10 cellular contexts compared by ENCODE assay signal in genomic region chr20:32050851-32051556, GRCh38. TPM values are rescaled to one million over a fixed set of nuclear protein-coding genes. Genes with fewer than 3 reads are reported as not detected.
DNase-seq lines count a peak whose midpoint lies in the region; ATAC-seq and TF ChIP-seq lines count a peak whose summit lies in the region.
"Had no signal": no experiment of that assay in that cellular context is flagged by ENCODE, and none has a peak within 500 bp of the region (broad histone marks: within the 10 kb centered on the region; RNA-seq: fewer than 3 reads in every experiment).

No MANE protein-coding gene starts in this region.

- H3K4me3 Mint-ChIP-seq in CD4-positive, alpha-beta T cell: peak overlapping the region; percentile 56
- peak overlapping the region; percentile 71 to 80 for H3K4me3 Mint-ChIP-seq in effector memory CD8-positive, alpha-beta T cell

- no peak for TF ChIP-seq CTCF in CD4-positive, alpha-beta T cell (IDR thresholded peaks at IDR 0.05)

- POLR2A ChIA-PET in CD4-positive, alpha-beta T cell (lab: Charles Lee): no interaction called here

- H3K27me3 ChIP-seq in CD4-positive, alpha-beta T cell (ENCODE audit: control insufficient read depth, insufficient read depth, low read length): peaks cover 50% of the 10 kb centered on the region
- peaks cover 24% of the 10 kb centered on the region for H3K27me3 ChIP-seq in muscle layer of duodenum (ENCODE audit: low read depth, low read length)

- no peak overlapping the region for H3K4me3 ChIP-seq in muscle layer of duodenum (ENCODE audit: low read depth in 1 of 2, low read length in 2 of 2)

- intact Hi-C loops in CD4-positive, alpha-beta T cell (cut with DNase I, micrococcal nuclease): no loop called here

- H3K9me3 Mint-ChIP-seq in CD4-positive, alpha-beta T cell: no peaks in the 10 kb centered on the region
- no peaks in the 10 kb centered on the region for H3K9me3 Mint-ChIP-seq in effector memory CD8-positive, alpha-beta T cell
- H3K9me3 Mint-ChIP-seq: activated naive CD4-positive, alpha-beta T cell treated with anti-CD3 and anti-CD28 coated beads, Interleukin-2, amount 50 U/mL, for 72 hours had no signal

- DNase-seq in CD4-positive, alpha-beta T cell: no peak
- DNase-seq in MV-4-11 (lab: John Stamatoyannopoulos, UW) (peak; percentile 87), kidney glomerular epithelial cell (lab: John Stamatoyannopoulos, UW) (no peak), NCI-H1694 treated with DMSO at 0.1 percent for 48 hours (lab: John Stamatoyannopoulos, UW) (no peak)
- DNase-seq in effector memory CD8-positive, alpha-beta T cell: no peak
- DNase-seq in activated effector memory CD4-positive, alpha-beta T cell treated with Interleukin-2 at 50 U/mL for 16 hours: no peak

- H3K36me3 ChIP-seq in muscle layer of duodenum (ENCODE audit: control insufficient read depth in 1 of 2, insufficient read depth in 2 of 2, low read length in 2 of 2): no peaks in the 10 kb centered on the region

- H3K4me1 ChIP-seq in muscle layer of duodenum (ENCODE audit: control insufficient read depth in 1 of 2, insufficient read depth in 2 of 2, low read length in 2 of 2): peaks cover 0 to 14% of the 10 kb centered on the region in 2 donors

- peaks cover 16% of the 10 kb centered on the region for H3K4me1 Mint-ChIP-seq in CD4-positive, alpha-beta T cell (ENCODE audit: low read depth)
- H3K4me1 Mint-ChIP-seq in effector memory CD8-positive, alpha-beta T cell (ENCODE audit: low read depth in 2 of 2): peaks cover 16% of the 10 kb centered on the region in 2 donors

- H3K27ac ChIP-seq in CD4-positive, alpha-beta T cell (ENCODE audit: low read depth, low read length): no peak overlapping the region
- H3K27ac ChIP-seq in muscle layer of duodenum (ENCODE audit: low read length): peak overlapping the region; percentile 16
- H3K27ac ChIP-seq: RWPE1 had no signal

- no peaks in the 10 kb centered on the region for H3K9me3 ChIP-seq in CD4-positive, alpha-beta T cell (ENCODE audit: control insufficient read depth, low read length)
- no peaks in the 10 kb centered on the region for H3K9me3 ChIP-seq in muscle layer of duodenum (ENCODE audit: control insufficient read depth in 1 of 2, low read length in 2 of 2)

- CTCF ChIA-PET in CD4-positive, alpha-beta T cell (lab: Charles Lee): no interaction called here

- peaks cover 83% of the 10 kb centered on the region for H3K27me3 Mint-ChIP-seq in CD4-positive, alpha-beta T cell
- H3K27me3 Mint-ChIP-seq in effector memory CD8-positive, alpha-beta T cell: peaks cover 64 to 93% of the 10 kb centered on the region in 2 donors

- no peaks in the 10 kb centered on the region for H3K36me3 Mint-ChIP-seq in CD4-positive, alpha-beta T cell (ENCODE audit: low read depth)
- no peaks in the 10 kb centered on the region for H3K36me3 Mint-ChIP-seq in effector memory CD8-positive, alpha-beta T cell (ENCODE audit: insufficient read depth)

- no peak overlapping the region for H3K27ac Mint-ChIP-seq in CD4-positive, alpha-beta T cell
- peak overlapping the region in 1 of 2 donors; percentile 67 for H3K27ac Mint-ChIP-seq in effector memory CD8-positive, alpha-beta T cell
- H3K27ac Mint-ChIP-seq: activated naive CD4-positive, alpha-beta T cell treated with anti-CD3 and anti-CD28 coated beads, Interleukin-2, amount 50 U/mL, for 72 hours had no signal

- ATAC-seq in CD4-positive, alpha-beta T cell (ENCODE audit: poor library complexity): no peak
- ATAC-seq in effector memory CD8-positive, alpha-beta T cell (replicated peaks): no peak
- no peak for ATAC-seq in HG02642 (IDR thresholded peaks at IDR 0.05; ENCODE audit: poor library complexity, unreplicated experiment)

RNA-seq across cellular contexts. Expression of gene HCK, which starts 1.0 kb away (rescaled TPM):
- 1 to 10 TPM in 1 of 2 experiments, under 1 TPM in 1; 0.67 to 1.0 TPM for total RNA-seq in CD4-positive, alpha-beta T cell

RNA-seq across cellular contexts. Expression of gene CCM2L, which starts 40.8 kb away (rescaled TPM):
- not detected for total RNA-seq in CD4-positive, alpha-beta T cell
- total RNA-seq: activated naive CD4-positive, alpha-beta T cell treated with anti-CD3 and anti-CD28 coated beads, Interleukin-2, amount 50 U/mL, for 72 hours had no signal

RNA-seq across cellular contexts. Expression of gene TM9SF4, which starts 58.5 kb away (rescaled TPM):
- total RNA-seq in CD4-positive, alpha-beta T cell: 10 to 100 TPM; 22.4 to 24.5 TPM
